ENCODE assay signal across 1 cellular context in the genomic region with DNA sequence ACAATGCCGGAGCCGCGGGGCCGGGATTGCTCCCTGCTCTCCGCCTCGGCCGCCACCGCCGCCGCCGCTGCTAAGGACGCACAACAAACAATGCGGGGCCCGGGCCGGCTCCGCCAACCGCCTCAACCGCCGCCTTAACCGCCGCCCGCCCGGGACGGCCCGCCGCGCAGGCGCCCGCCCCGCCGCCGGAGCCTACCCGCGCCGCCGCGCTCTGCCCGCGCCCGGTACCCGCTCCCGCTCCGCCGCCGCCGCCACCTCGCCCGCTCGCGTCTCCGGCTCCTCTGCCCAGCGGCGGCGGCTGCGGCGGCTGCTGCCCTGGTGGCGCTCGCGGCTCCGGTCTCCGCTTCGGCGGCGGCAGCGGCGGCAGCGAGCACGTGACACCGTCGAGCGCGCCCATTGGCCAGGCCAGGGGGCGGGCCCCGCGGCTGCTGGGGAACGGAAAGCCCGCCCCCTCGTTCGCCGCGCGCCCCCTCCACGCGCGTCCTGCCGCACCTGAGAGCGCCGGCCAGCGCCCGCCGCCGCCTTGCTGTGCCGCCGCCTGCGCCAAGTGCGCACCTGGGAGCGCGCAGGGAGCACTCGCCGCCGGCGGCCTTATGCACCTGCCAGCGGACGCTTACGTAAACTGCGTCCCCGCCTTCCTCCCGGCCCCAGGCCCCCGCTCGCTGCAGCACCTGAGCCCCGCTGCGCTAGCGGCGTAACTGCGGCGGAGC.
TF ChIP-seq lines count a peak whose summit lies in the region.

A gene (minus strand): TSS at position 347 of the 710 bp plus-strand sequence. CDS start 84,452 bp downstream, outside the sequence.

TF ChIP-seq in HEK293, 187 proteins besides CTCF, POLR2A, EP300 and RAD21 (continued from another document):
- TF ChIP-seq, protein P1, sequence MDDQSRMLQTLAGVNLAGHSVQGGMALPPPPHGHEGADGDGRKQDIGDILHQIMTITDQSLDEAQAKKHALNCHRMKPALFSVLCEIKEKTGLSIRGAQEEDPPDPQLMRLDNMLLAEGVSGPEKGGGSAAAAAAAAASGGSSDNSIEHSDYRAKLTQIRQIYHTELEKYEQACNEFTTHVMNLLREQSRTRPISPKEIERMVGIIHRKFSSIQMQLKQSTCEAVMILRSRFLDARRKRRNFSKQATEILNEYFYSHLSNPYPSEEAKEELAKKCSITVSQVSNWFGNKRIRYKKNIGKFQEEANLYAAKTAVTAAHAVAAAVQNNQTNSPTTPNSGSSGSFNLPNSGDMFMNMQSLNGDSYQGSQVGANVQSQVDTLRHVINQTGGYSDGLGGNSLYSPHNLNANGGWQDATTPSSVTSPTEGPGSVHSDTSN (CRISPR knock-in tag; IDR thresholded peaks at IDR 0.05): peak; percentile 65
- TF ChIP-seq, protein P2, sequence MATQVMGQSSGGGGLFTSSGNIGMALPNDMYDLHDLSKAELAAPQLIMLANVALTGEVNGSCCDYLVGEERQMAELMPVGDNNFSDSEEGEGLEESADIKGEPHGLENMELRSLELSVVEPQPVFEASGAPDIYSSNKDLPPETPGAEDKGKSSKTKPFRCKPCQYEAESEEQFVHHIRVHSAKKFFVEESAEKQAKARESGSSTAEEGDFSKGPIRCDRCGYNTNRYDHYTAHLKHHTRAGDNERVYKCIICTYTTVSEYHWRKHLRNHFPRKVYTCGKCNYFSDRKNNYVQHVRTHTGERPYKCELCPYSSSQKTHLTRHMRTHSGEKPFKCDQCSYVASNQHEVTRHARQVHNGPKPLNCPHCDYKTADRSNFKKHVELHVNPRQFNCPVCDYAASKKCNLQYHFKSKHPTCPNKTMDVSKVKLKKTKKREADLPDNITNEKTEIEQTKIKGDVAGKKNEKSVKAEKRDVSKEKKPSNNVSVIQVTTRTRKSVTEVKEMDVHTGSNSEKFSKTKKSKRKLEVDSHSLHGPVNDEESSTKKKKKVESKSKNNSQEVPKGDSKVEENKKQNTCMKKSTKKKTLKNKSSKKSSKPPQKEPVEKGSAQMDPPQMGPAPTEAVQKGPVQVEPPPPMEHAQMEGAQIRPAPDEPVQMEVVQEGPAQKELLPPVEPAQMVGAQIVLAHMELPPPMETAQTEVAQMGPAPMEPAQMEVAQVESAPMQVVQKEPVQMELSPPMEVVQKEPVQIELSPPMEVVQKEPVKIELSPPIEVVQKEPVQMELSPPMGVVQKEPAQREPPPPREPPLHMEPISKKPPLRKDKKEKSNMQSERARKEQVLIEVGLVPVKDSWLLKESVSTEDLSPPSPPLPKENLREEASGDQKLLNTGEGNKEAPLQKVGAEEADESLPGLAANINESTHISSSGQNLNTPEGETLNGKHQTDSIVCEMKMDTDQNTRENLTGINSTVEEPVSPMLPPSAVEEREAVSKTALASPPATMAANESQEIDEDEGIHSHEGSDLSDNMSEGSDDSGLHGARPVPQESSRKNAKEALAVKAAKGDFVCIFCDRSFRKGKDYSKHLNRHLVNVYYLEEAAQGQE (tag by site-specific recombination; IDR thresholded peaks at IDR 0.05): no peak
- no peak for TF ChIP-seq ZNF521 (tag by site-specific recombination; IDR thresholded peaks at IDR 0.05)
- TF ChIP-seq ZNF324 (tag by site-specific recombination; IDR thresholded peaks at IDR 0.05): no peak
- 0 out of 2 replicates have a peak, but pooled peaks have one; percentile 34 for TF ChIP-seq ZIC2 (tag by site-specific recombination; IDR thresholded peaks at IDR 0.05)
- TF ChIP-seq, protein P3, sequence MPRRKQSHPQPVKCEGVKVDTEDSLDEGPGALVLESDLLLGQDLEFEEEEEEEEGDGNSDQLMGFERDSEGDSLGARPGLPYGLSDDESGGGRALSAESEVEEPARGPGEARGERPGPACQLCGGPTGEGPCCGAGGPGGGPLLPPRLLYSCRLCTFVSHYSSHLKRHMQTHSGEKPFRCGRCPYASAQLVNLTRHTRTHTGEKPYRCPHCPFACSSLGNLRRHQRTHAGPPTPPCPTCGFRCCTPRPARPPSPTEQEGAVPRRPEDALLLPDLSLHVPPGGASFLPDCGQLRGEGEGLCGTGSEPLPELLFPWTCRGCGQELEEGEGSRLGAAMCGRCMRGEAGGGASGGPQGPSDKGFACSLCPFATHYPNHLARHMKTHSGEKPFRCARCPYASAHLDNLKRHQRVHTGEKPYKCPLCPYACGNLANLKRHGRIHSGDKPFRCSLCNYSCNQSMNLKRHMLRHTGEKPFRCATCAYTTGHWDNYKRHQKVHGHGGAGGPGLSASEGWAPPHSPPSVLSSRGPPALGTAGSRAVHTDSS (tag by site-specific recombination; IDR thresholded peaks at IDR 0.05): peak; percentile 81
- TF ChIP-seq ZNF501 (tag by site-specific recombination; IDR thresholded peaks at IDR 0.05): no peak
- peak; percentile 18; the same call in 1 of the 2 replicates for TF ChIP-seq ZNF10 (tag by site-specific recombination; IDR thresholded peaks at IDR 0.05)
- no peak for TF ChIP-seq ZSCAN23 (tag by site-specific recombination; IDR thresholded peaks at IDR 0.05)
- no peak for TF ChIP-seq ZNF24 (tag by site-specific recombination; IDR thresholded peaks at IDR 0.05)
- TF ChIP-seq ZNF184 (tag by site-specific recombination; IDR thresholded peaks at IDR 0.05): 0 out of 2 replicates have a peak, but pooled peaks have one; percentile 46
- peak; percentile 87; the same call in 1 of the 2 replicates for TF ChIP-seq ZEB2 (tag by site-specific recombination; IDR thresholded peaks at IDR 0.05)
- TF ChIP-seq ZNF747 (tag by site-specific recombination; IDR thresholded peaks at IDR 0.05): no peak
- no peak for TF ChIP-seq ZNF155 (tag by site-specific recombination; IDR thresholded peaks at IDR 0.05)
- TF ChIP-seq, protein P4, sequence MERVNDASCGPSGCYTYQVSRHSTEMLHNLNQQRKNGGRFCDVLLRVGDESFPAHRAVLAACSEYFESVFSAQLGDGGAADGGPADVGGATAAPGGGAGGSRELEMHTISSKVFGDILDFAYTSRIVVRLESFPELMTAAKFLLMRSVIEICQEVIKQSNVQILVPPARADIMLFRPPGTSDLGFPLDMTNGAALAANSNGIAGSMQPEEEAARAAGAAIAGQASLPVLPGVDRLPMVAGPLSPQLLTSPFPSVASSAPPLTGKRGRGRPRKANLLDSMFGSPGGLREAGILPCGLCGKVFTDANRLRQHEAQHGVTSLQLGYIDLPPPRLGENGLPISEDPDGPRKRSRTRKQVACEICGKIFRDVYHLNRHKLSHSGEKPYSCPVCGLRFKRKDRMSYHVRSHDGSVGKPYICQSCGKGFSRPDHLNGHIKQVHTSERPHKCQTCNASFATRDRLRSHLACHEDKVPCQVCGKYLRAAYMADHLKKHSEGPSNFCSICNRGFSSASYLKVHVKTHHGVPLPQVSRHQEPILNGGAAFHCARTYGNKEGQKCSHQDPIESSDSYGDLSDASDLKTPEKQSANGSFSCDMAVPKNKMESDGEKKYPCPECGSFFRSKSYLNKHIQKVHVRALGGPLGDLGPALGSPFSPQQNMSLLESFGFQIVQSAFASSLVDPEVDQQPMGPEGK (tag by site-specific recombination; IDR thresholded peaks at IDR 0.05): peak; percentile 88
- TF ChIP-seq FEZF1 (tag by site-specific recombination; IDR thresholded peaks at IDR 0.05): no peak
- TF ChIP-seq ZSCAN30 (tag by site-specific recombination; IDR thresholded peaks at IDR 0.05): 0 out of 2 replicates have a peak, but pooled peaks have one; percentile 42
- no peak for TF ChIP-seq SETDB1 (IDR thresholded peaks at IDR 0.05; ENCODE audit: insufficient read length, low read length)
- no peak for TF ChIP-seq ZNF2 (tag by site-specific recombination; IDR thresholded peaks at IDR 0.05)
- no peak for TF ChIP-seq ZNF623 (tag by site-specific recombination; IDR thresholded peaks at IDR 0.05)
- TF ChIP-seq, protein P5, sequence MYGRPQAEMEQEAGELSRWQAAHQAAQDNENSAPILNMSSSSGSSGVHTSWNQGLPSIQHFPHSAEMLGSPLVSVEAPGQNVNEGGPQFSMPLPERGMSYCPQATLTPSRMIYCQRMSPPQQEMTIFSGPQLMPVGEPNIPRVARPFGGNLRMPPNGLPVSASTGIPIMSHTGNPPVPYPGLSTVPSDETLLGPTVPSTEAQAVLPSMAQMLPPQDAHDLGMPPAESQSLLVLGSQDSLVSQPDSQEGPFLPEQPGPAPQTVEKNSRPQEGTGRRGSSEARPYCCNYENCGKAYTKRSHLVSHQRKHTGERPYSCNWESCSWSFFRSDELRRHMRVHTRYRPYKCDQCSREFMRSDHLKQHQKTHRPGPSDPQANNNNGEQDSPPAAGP (tag by site-specific recombination; IDR thresholded peaks at IDR 0.05): 0 out of 2 replicates have a peak, but pooled peaks have one; percentile 23
- no peak for TF ChIP-seq ZNF837 (tag by site-specific recombination; IDR thresholded peaks at IDR 0.05)
- no peak for TF ChIP-seq ZNF664 (tag by site-specific recombination; IDR thresholded peaks at IDR 0.05)
- TF ChIP-seq ZNF433 (tag by site-specific recombination; IDR thresholded peaks at IDR 0.05; ENCODE audit: low read depth): no peak
- no peak for TF ChIP-seq ZNF416 (tag by site-specific recombination; IDR thresholded peaks at IDR 0.05)
- TF ChIP-seq ZXDB (tag by site-specific recombination; IDR thresholded peaks at IDR 0.05): peak; percentile 62; the same call in 1 of the 2 replicates
- TF ChIP-seq, protein P6, sequence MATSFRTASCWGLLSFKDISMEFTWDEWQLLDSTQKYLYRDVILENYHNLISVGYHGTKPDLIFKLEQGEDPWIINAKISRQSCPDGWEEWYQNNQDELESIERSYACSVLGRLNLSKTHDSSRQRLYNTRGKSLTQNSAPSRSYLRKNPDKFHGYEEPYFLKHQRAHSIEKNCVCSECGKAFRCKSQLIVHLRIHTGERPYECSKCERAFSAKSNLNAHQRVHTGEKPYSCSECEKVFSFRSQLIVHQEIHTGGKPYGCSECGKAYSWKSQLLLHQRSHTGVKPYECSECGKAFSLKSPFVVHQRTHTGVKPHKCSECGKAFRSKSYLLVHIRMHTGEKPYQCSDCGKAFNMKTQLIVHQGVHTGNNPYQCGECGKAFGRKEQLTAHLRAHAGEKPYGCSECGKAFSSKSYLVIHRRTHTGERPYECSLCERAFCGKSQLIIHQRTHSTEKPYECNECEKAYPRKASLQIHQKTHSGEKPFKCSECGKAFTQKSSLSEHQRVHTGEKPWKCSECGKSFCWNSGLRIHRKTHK (tag by site-specific recombination; IDR thresholded peaks at IDR 0.05): no peak
- no peak for TF ChIP-seq TRIM28 (IDR thresholded peaks at IDR 0.05; ENCODE audit: borderline replicate concordance, low read length)
- TF ChIP-seq, protein P7, sequence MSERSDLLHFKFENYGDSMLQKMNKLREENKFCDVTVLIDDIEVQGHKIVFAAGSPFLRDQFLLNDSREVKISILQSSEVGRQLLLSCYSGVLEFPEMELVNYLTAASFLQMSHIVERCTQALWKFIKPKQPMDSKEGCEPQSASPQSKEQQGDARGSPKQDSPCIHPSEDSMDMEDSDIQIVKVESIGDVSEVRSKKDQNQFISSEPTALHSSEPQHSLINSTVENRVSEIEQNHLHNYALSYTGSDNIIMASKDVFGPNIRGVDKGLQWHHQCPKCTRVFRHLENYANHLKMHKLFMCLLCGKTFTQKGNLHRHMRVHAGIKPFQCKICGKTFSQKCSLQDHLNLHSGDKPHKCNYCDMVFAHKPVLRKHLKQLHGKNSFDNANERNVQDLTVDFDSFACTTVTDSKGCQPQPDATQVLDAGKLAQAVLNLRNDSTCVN (tag by site-specific recombination; optimal IDR thresholded peaks at IDR 0.05): peak; percentile 91
- TF ChIP-seq ZNF211 (tag by site-specific recombination; IDR thresholded peaks at IDR 0.05; ENCODE audit: low read depth): no peak
- TF ChIP-seq, protein P8, sequence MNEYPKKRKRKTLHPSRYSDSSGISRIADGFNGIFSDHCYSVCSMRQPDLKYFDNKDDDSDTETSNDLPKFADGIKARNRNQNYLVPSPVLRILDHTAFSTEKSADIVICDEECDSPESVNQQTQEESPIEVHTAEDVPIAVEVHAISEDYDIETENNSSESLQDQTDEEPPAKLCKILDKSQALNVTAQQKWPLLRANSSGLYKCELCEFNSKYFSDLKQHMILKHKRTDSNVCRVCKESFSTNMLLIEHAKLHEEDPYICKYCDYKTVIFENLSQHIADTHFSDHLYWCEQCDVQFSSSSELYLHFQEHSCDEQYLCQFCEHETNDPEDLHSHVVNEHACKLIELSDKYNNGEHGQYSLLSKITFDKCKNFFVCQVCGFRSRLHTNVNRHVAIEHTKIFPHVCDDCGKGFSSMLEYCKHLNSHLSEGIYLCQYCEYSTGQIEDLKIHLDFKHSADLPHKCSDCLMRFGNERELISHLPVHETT (tag by site-specific recombination; IDR thresholded peaks at IDR 0.05): no peak
- peak; percentile 23; the same call in 1 of the 2 replicates for TF ChIP-seq SP2 (tag by site-specific recombination; IDR thresholded peaks at IDR 0.05)
- no peak for TF ChIP-seq ZFP37 (tag by site-specific recombination; IDR thresholded peaks at IDR 0.05)
- TF ChIP-seq ZNF354C (tag by site-specific recombination; IDR thresholded peaks at IDR 0.05; ENCODE audit: borderline replicate concordance, low read depth): no peak
